Comparison of ENCODE assay signal across 1 cellular context in genomic region chr19:44164673-44165512, GRCh38.
TF ChIP-seq lines count a peak whose summit lies in the region.

TSS of gene ZNF226 (plus strand) at chr19:44165100. CDS start at chr19:44170081, 4,981 bp downstream.

TF ChIP-seq in K562, 482 proteins besides CTCF, POLR2A, EP300 and RAD21 (continued from another document):
- TF ChIP-seq ZBTB40 (IDR thresholded peaks at IDR 0.05) (peak; percentile 97), ZBTB40 (CRISPR knock-in tag; IDR thresholded peaks at IDR 0.05) (no peak), PHF8 (IDR thresholded peaks at IDR 0.05; ENCODE audit: borderline replicate concordance, low read length) (peak; percentile 91), SOX6 (IDR thresholded peaks at IDR 0.05) (peak; percentile 28; the same call in 1 of the 2 replicates), DLX4 (CRISPR knock-in tag; IDR thresholded peaks at IDR 0.05) (no peak), CREM (IDR thresholded peaks at IDR 0.05; ENCODE audit: low read depth) (peak; percentile 91), L3MBTL2 (IDR thresholded peaks at IDR 0.05) (peak; percentile 67), MNT (conservative IDR thresholded peaks at IDR 0.05) (0 out of 4 replicates have a peak, but pooled peaks of 1 of the 2 experiments have one; percentile 15), E2F6 (IDR thresholded peaks at IDR 0.05; ENCODE audit: borderline replicate concordance in 1 of 2, extremely low read depth in 1 of 2, insufficient read depth in 1 of 2, insufficient read length in 1 of 2, low read depth in 1 of 2, low read length in 1 of 2, poor library complexity in 1 of 2, severe bottlenecking in 1 of 2) (peak in 1 of 2 experiments; percentile 33), ILF3 (IDR thresholded peaks at IDR 0.05; ENCODE audit: borderline replicate concordance) (no peak), KDM4B (IDR thresholded peaks at IDR 0.05; ENCODE audit: borderline replicate concordance in 2 of 2, low read depth in 1 of 2) (peak in 1 of 2 experiments; percentile 65; a peak in 1 of 4 replicates), BRD4 (IDR thresholded peaks at IDR 0.05) (no peak), HLTF (IDR thresholded peaks at IDR 0.05) (no peak), RAD51 (IDR thresholded peaks at IDR 0.05; ENCODE audit: borderline replicate concordance, low read depth) (no peak), TEAD4 (IDR thresholded peaks at IDR 0.05; ENCODE audit: low read length) (peak; percentile 52), TEAD4 (CRISPR knock-in tag; IDR thresholded peaks at IDR 0.05; ENCODE audit: borderline replicate concordance) (no peak), TFAP4 (CRISPR knock-in tag; IDR thresholded peaks at IDR 0.05; ENCODE audit: borderline replicate concordance) (peak; percentile 83), SIN3A (IDR thresholded peaks at IDR 0.05; ENCODE audit: borderline replicate concordance in 2 of 2, control insufficient read depth in 1 of 2, low read depth in 2 of 2, low read length in 2 of 2) (no peak), CHD4 (IDR thresholded peaks at IDR 0.05; ENCODE audit: insufficient read depth, insufficient replicate concordance, low read depth, low read length, poor library complexity, severe bottlenecking) (no peak), MEF2D (tag; conservative IDR thresholded peaks at IDR 0.05; ENCODE audit: low read depth) (peak; percentile 23; the same call in 1 of the 2 replicates), NR2C1 (IDR thresholded peaks at IDR 0.05) (peak; percentile 68; the same call in 1 of the 2 replicates), NR2C1 (tag; IDR thresholded peaks at IDR 0.05) (peak; percentile 91), TAF9B (IDR thresholded peaks at IDR 0.05; ENCODE audit: partially characterized antibody) (peak; percentile 56)
